19 cellular contexts compared by ENCODE assay signal in genomic region chr5:179131886-179132585, GRCh38.
A peak's percentile ranks its signal among the peaks of the same experiment; 100 is the strongest.
DNase-seq lines count a peak whose midpoint lies in the region; ATAC-seq and TF ChIP-seq lines count a peak whose summit lies in the region.
"Had no signal": no experiment of that assay in that cellular context is flagged by ENCODE, and none has a peak within 500 bp of the region (broad histone marks: within the 10 kb centered on the region; RNA-seq: fewer than 3 reads in every experiment).

No MANE protein-coding gene starts in this region.

- peaks cover 13% of the 10 kb centered on the region for H3K36me3 Mint-ChIP-seq in chondrocyte (ENCODE audit: low read depth)

- TF ChIP-seq CTCF in chondrocyte (IDR thresholded peaks at IDR 0.05) = no peak
- TF ChIP-seq CTCF in lower lobe of right lung (IDR thresholded peaks at IDR 0.05) = no peak
- no peak for TF ChIP-seq CTCF in spleen (IDR thresholded peaks at IDR 0.05 in 8 of 11, conservative IDR thresholded peaks at IDR 0.05 in 3 of 11)

- no peak for ATAC-seq in lower lobe of right lung

- no peak overlapping the region for H3K4me3 Mint-ChIP-seq in chondrocyte (ENCODE audit: unreplicated experiment)

- no peak overlapping the region for H3K27ac ChIP-seq in lower lobe of right lung
- H3K27ac ChIP-seq in spleen = no peak overlapping the region
- H3K27ac ChIP-seq: 22Rv1 had no signal

- 83 to 87% (median 86%) methylated on average over 14 to 15 of the region's 15 CpGs for WGBS in spleen, 5 donors

- no peaks in the 10 kb centered on the region for H3K4me1 ChIP-seq in lower lobe of right lung
- no peaks in the 10 kb centered on the region for H3K4me1 ChIP-seq in spleen
- H3K4me1 ChIP-seq: BE2C had no signal

- H3K4me1 Mint-ChIP-seq in chondrocyte (ENCODE audit: low read depth) = no peaks in the 10 kb centered on the region

- DNase-seq in activated effector memory CD4-positive, alpha-beta T cell treated with anti-CD3 and anti-CD28 coated beads, Interleukin-2, amount 50 U/mL, for 16 hours = peak; percentile 61
- no peak for DNase-seq in activated effector memory CD4-positive, alpha-beta T cell treated with Interleukin-2 at 50 U/mL for 16 hours
- peak; percentile 86 for DNase-seq in chondrocyte (ENCODE audit: low spot score)
- peak; percentile 34 for DNase-seq in lower lobe of right lung
- DNase-seq in spleen = peak; percentile 60
- no peak for DNase-seq in NCI-H226
- DNase-seq in NCI-H748 treated with DMSO at 0.1 percent for 48 hours (lab: John Stamatoyannopoulos, UW) = no peak
- DNase-seq: BE2C, Calu3, DMS79 treated with DMSO at 0.1 percent for 48 hours, GF-D8, HCEC 1CT, KG1, MM.1S, NCI-H2029, NCI-H446 treated with DMSO at 0.1 percent for 48 hours, RPMI8226, SHP77 treated with DMSO at 0.1 percent for 48 hours had no signal

- no peaks in the 10 kb centered on the region for H3K27me3 ChIP-seq in lower lobe of right lung (ENCODE audit: low read depth)
- H3K27me3 ChIP-seq in spleen (replicated peaks in 1 of 7) = no peaks in the 10 kb centered on the region
- H3K27me3 ChIP-seq: BE2C had no signal

- H3K36me3 ChIP-seq in lower lobe of right lung (peaks cover 6% of the 10 kb centered on the region), spleen (peaks cover 0 to 87% (median 4%) of the 10 kb centered on the region in 6 donors)
- H3K36me3 ChIP-seq: BE2C had no signal

- no peak for TF ChIP-seq POLR2A in spleen (IDR thresholded peaks at IDR 0.05)

- H3K4me3 ChIP-seq in lower lobe of right lung (no peak overlapping the region), spleen (no peak overlapping the region)

- no peak overlapping the region for H3K27ac Mint-ChIP-seq in chondrocyte (ENCODE audit: unreplicated experiment)

- no peaks in the 10 kb centered on the region for H3K27me3 Mint-ChIP-seq in chondrocyte (ENCODE audit: low read depth)

- peaks cover 4% of the 10 kb centered on the region for H3K9me3 Mint-ChIP-seq in chondrocyte (ENCODE audit: low read depth)

- no peaks in the 10 kb centered on the region for H3K9me3 ChIP-seq in lower lobe of right lung
- H3K9me3 ChIP-seq in spleen = no peaks in the 10 kb centered on the region
- H3K9me3 ChIP-seq: BE2C had no signal

- intact Hi-C loops in lower lobe of right lung (cut with DNase I) = no loop called here
- intact Hi-C loops in spleen (cut with DNase I; ENCODE audit: low total_unique reads) = no loop called here

Comparison
In these comparisons a context has a peak if more than half of its experiments do, and no peak if none do; other contexts are left out.
1. DNase-seq: peak in activated effector memory CD4-positive, alpha-beta T cell treated with anti-CD3 and anti-CD28 coated beads, Interleukin-2, amount 50 U/mL, for 16 hours (single experiment), chondrocyte (single experiment), lower lobe of right lung (single experiment) and spleen (single experiment); none in activated effector memory CD4-positive, alpha-beta T cell treated with Interleukin-2 at 50 U/mL for 16 hours (single experiment), NCI-H226 (single experiment) and NCI-H748 treated with DMSO at 0.1 percent for 48 hours (single experiment).